ENCODE assay signal across 28 cellular contexts in genomic region chr6:43931201-43931600, GRCh38.
"Had no signal": no experiment of that assay in that cellular context is flagged by ENCODE, and none has a peak within 500 bp of the region (broad histone marks: within the 10 kb centered on the region; RNA-seq: fewer than 3 reads in every experiment).

No MANE protein-coding gene starts in this region.

- H3K9me3 ChIP-seq: colonic mucosa, gastrocnemius medialis, mucosa of descending colon, pancreas, right lobe of liver, stomach, thyroid gland, vagina had no signal

- H3K36me3 ChIP-seq: colonic mucosa, gastrocnemius medialis, pancreas, right lobe of liver, stomach, thyroid gland, vagina had no signal

- H3K79me2 ChIP-seq: hepatocyte had no signal

- H3K4me3 Mint-ChIP-seq: dendritic cell treated with granulocyte-macrophage colony-stimulating factor and Interleukin-4, amounts not matched to agents 40 ng/mL and 50 ng/mL, for 4 days; endodermal cell; mesothelial cell of epicardium; naive B cell; stimulated activated effector memory CD8-positive, alpha-beta T cell treated with anti-CD3 and anti-CD28 coated beads, Interleukin-12 subunit alpha, Interleukin-12 subunit beta, amount 100 ng/mL, for 72 hours had no signal

- ATAC-seq: esophagus mucosa; gastrocnemius medialis; left colon; mucosa of descending colon; pancreas; stimulated activated effector memory CD8-positive, alpha-beta T cell treated with anti-CD3 and anti-CD28 coated beads, Interleukin-12 subunit alpha, Interleukin-12 subunit beta, amount 100 ng/mL, for 72 hours had no signal

- H3K9me3 Mint-ChIP-seq: dendritic cell treated with granulocyte-macrophage colony-stimulating factor and Interleukin-4, amounts not matched to agents 40 ng/mL and 50 ng/mL, for 4 days; endodermal cell; mesothelial cell of epicardium; naive B cell; stimulated activated effector memory CD8-positive, alpha-beta T cell treated with anti-CD3 and anti-CD28 coated beads, Interleukin-12 subunit alpha, Interleukin-12 subunit beta, amount 100 ng/mL, for 72 hours had no signal

- H3K4me3 ChIP-seq: colonic mucosa, gastrocnemius medialis, hepatocyte, mucosa of descending colon, pancreas, right lobe of liver, smooth muscle cell, stomach, thyroid gland, vagina had no signal

- H2AFZ ChIP-seq: hepatocyte had no signal

- H3K27me3 Mint-ChIP-seq: naive B cell, progenitor cell of endocrine pancreas had no signal

- H3K27ac Mint-ChIP-seq: dendritic cell treated with granulocyte-macrophage colony-stimulating factor and Interleukin-4, amounts not matched to agents 40 ng/mL and 50 ng/mL, for 4 days; endodermal cell; mesothelial cell of epicardium; progenitor cell of endocrine pancreas had no signal

- H3K27me3 ChIP-seq: colonic mucosa, gastrocnemius medialis, hepatocyte, pancreas, right lobe of liver, stomach, thyroid gland, vagina had no signal

- H3K4me2 ChIP-seq: hepatocyte, smooth muscle cell had no signal

- DNase-seq: colonic mucosa; effector CD8-positive, alpha-beta T cell; endodermal cell; foreskin fibroblast; gastrocnemius medialis; head of caudate nucleus; left colon; mesenchymal stem cell; mucosa of descending colon; naive B cell; occipital lobe; stimulated activated CD4-positive, alpha-beta T cell treated with anti-CD3 and anti-CD28 coated beads, Interleukin-2, amount 100 ng/mL, for 24 hours; stimulated activated CD4-positive, alpha-beta T cell treated with anti-CD3 and anti-CD28 coated beads, Interleukin-4, amount 100 ng/mL, for 24 hours; stimulated activated naive CD4-positive, alpha-beta T cell treated with Interleukin-2 at 50 U/mL for 16 hours; stomach; thyroid gland; trophoblast cell had no signal

- H3K36me3 Mint-ChIP-seq: mesothelial cell of epicardium; naive B cell; stimulated activated effector memory CD8-positive, alpha-beta T cell treated with anti-CD3 and anti-CD28 coated beads, Interleukin-12 subunit alpha, Interleukin-12 subunit beta, amount 100 ng/mL, for 72 hours had no signal

- H3K4me1 Mint-ChIP-seq: stimulated activated effector memory CD8-positive, alpha-beta T cell treated with anti-CD3 and anti-CD28 coated beads, Interleukin-12 subunit alpha, Interleukin-12 subunit beta, amount 100 ng/mL, for 72 hours had no signal

- H3K27ac ChIP-seq: colonic mucosa, epithelial cell of prostate, gastrocnemius medialis, hepatocyte, pancreas, right lobe of liver, stomach, thyroid gland, vagina had no signal
